In genomic region chr7:95491634-95492314, GRCh38 we compare ENCODE assay signal across 1 cellular context.
TF ChIP-seq lines count a peak whose summit lies in the region.

No MANE protein-coding gene starts in this region.

TF ChIP-seq in H1, 55 proteins besides CTCF, POLR2A, EP300 and RAD21 (continued from another document):
- no peak for TF ChIP-seq JUN (IDR thresholded peaks at IDR 0.05; ENCODE audit: low read depth, low read length)
- no peak for TF ChIP-seq SRF (IDR thresholded peaks at IDR 0.05; ENCODE audit: low read depth, low read length)
- TF ChIP-seq BACH1 (IDR thresholded peaks at IDR 0.05; ENCODE audit: low read length) = no peak
- TF ChIP-seq ASH2L (IDR thresholded peaks at IDR 0.05; ENCODE audit: low read length) = peak; percentile 25
- TF ChIP-seq RBBP5 (IDR thresholded peaks at IDR 0.05; ENCODE audit: borderline replicate concordance, low read depth, low read length) = no peak
- no peak for TF ChIP-seq GABPA (IDR thresholded peaks at IDR 0.05; ENCODE audit: borderline replicate concordance, insufficient read depth, low read length)
- no peak for TF ChIP-seq SP4 (IDR thresholded peaks at IDR 0.05; ENCODE audit: low read length)
- 0 out of 2 replicates have a peak, but pooled peaks have one; percentile 39 for TF ChIP-seq TEAD4 (IDR thresholded peaks at IDR 0.05; ENCODE audit: low read depth, low read length)
- TF ChIP-seq TAF1 (IDR thresholded peaks at IDR 0.05; ENCODE audit: low read depth, low read length) = no peak
- TF ChIP-seq MAFK (IDR thresholded peaks at IDR 0.05; ENCODE audit: low read depth, low read length) = no peak
